ENCODE assay signal across 26 cellular contexts in genomic region chr9:87659534-87660419, GRCh38.
DNase-seq lines count a peak whose midpoint lies in the region; ATAC-seq, FAIRE-seq and TF ChIP-seq lines count a peak whose summit lies in the region.
"Had no signal": no experiment of that assay in that cellular context is flagged by ENCODE, and none has a peak within 500 bp of the region (broad histone marks: within the 10 kb centered on the region; RNA-seq: fewer than 3 reads in every experiment).

No MANE protein-coding gene starts in this region.

- peak overlapping the region; percentile 22 for H3K27ac Mint-ChIP-seq in chondrocyte (ENCODE audit: unreplicated experiment)
- no peak overlapping the region for H3K27ac Mint-ChIP-seq in naive thymus-derived CD4-positive, alpha-beta T cell
- H3K27ac Mint-ChIP-seq in progenitor cell of endocrine pancreas, result peak overlapping the region; percentile 77
- no peak overlapping the region for H3K27ac Mint-ChIP-seq in Caco-2 (ENCODE audit: unreplicated experiment)
- H3K27ac Mint-ChIP-seq: CD8-positive, alpha-beta memory T cell; GM23338; HFFc6 had no signal

- H3K4me1 Mint-ChIP-seq in chondrocyte (ENCODE audit: low read depth) (peaks cover 56% of the 10 kb centered on the region), progenitor cell of endocrine pancreas (ENCODE audit: low read depth) (peaks cover 4% of the 10 kb centered on the region), Caco-2 (ENCODE audit: low read depth, unreplicated experiment) (peaks cover 9% of the 10 kb centered on the region)
- peaks cover 0 to 6% (median 0%) of the 10 kb centered on the region in 7 donors for H3K4me1 Mint-ChIP-seq in naive thymus-derived CD4-positive, alpha-beta T cell
- H3K4me1 Mint-ChIP-seq: CD8-positive, alpha-beta memory T cell had no signal

- H3K27me3 Mint-ChIP-seq in chondrocyte (ENCODE audit: low read depth), result no peaks in the 10 kb centered on the region
- peaks cover 0 to 23% (median 2%) of the 10 kb centered on the region in 5 donors for H3K27me3 Mint-ChIP-seq in naive thymus-derived CD4-positive, alpha-beta T cell
- H3K27me3 Mint-ChIP-seq in progenitor cell of endocrine pancreas, result no peaks in the 10 kb centered on the region
- H3K27me3 Mint-ChIP-seq in Caco-2 (ENCODE audit: insufficient read depth, unreplicated experiment), result no peaks in the 10 kb centered on the region

- H3K4me3 ChIP-seq in naive thymus-derived CD4-positive, alpha-beta T cell (ENCODE audit: low read length), result no peak overlapping the region
- H3K4me3 ChIP-seq in Caco-2 (ENCODE audit: low read depth, low read length), result no peak overlapping the region
- H3K4me3 ChIP-seq: GM23338, HAP-1, Peyer's patch had no signal

- no peaks in the 10 kb centered on the region for H3K36me3 ChIP-seq in naive thymus-derived CD4-positive, alpha-beta T cell (ENCODE audit: control insufficient read depth in 2 of 3, insufficient read depth in 3 of 3, low read length in 3 of 3)
- H3K36me3 ChIP-seq in Caco-2 (ENCODE audit: control insufficient read depth, insufficient read depth, low read length), result no peaks in the 10 kb centered on the region; the same call in 1 of the 2 replicates
- H3K36me3 ChIP-seq: BE2C, HAP-1 had no signal

- intact Hi-C loops in cardiac septum (cut with DNase I), result no loop called here
- intact Hi-C loops in left cardiac atrium (cut with DNase I), result loop anchor here in 1 of 2 donors (10.0 kb wide), 1 partner anchor 1225 kb away; no protein-coding TSS in a partner anchor
- intact Hi-C loops in naive thymus-derived CD4-positive, alpha-beta T cell (cut with micrococcal nuclease), result loop anchor here in 1 of 2 donors (10.0 kb wide), 1 partner anchor 1245 kb away; no protein-coding TSS in a partner anchor
- intact Hi-C loops in Caco-2 (cut with micrococcal nuclease; ENCODE audit: unreplicated experiment), result loop anchor here (10.0 kb wide), 1 partner anchor 85 kb away; no protein-coding TSS in a partner anchor

- H3K9me3 Mint-ChIP-seq in chondrocyte (ENCODE audit: low read depth) (no peaks in the 10 kb centered on the region), progenitor cell of endocrine pancreas (ENCODE audit: low read depth) (no peaks in the 10 kb centered on the region), Caco-2 (ENCODE audit: unreplicated experiment) (no peaks in the 10 kb centered on the region)
- no peaks in the 10 kb centered on the region for H3K9me3 Mint-ChIP-seq in naive thymus-derived CD4-positive, alpha-beta T cell
- H3K9me3 Mint-ChIP-seq: HFFc6 had no signal

- peaks cover 24% of the 10 kb centered on the region for H3K36me3 Mint-ChIP-seq in chondrocyte (ENCODE audit: low read depth)
- H3K36me3 Mint-ChIP-seq in naive thymus-derived CD4-positive, alpha-beta T cell, result no peaks in the 10 kb centered on the region
- peaks cover 54% of the 10 kb centered on the region for H3K36me3 Mint-ChIP-seq in progenitor cell of endocrine pancreas (ENCODE audit: insufficient read depth)
- peaks cover 45% of the 10 kb centered on the region for H3K36me3 Mint-ChIP-seq in Caco-2 (ENCODE audit: insufficient read depth, unreplicated experiment)
- H3K36me3 Mint-ChIP-seq: CD8-positive, alpha-beta memory T cell had no signal

- H3K27ac ChIP-seq in naive thymus-derived CD4-positive, alpha-beta T cell (ENCODE audit: low read depth, low read length), result no peak overlapping the region
- H3K27ac ChIP-seq: 22Rv1, KMS-11, Peyer's patch had no signal

- DNase-seq in cardiac septum (ENCODE audit: low spot score) (peak; percentile 68), left cardiac atrium (no peak), chondrocyte (ENCODE audit: low spot score) (peak; percentile 87), progenitor cell of endocrine pancreas (ENCODE audit: low spot score, unreplicated experiment) (no peak), Caco-2 (no peak), HTR-8/SVneo (ENCODE audit: insufficient read length, low spot score) (no peak)
- no peak for DNase-seq in naive thymus-derived CD4-positive, alpha-beta T cell
- DNase-seq: BE2C; CD8-positive, alpha-beta memory T cell; HFFc6; IMR-90; NCI-H1048; NCI-H1417; NCI-H1694; NCI-H2029 treated with DMSO at 0.1 percent for 48 hours; NCI-H446 treated with DMSO at 0.1 percent for 48 hours; NCI-H526 treated with DMSO at 0.1 percent for 48 hours; Peyer's patch; SHP77 treated with DMSO at 0.1 percent for 48 hours had no signal

- H3K4me1 ChIP-seq in naive thymus-derived CD4-positive, alpha-beta T cell (ENCODE audit: control insufficient read depth in 2 of 2, insufficient read depth in 2 of 2, low read length in 2 of 2), result no peaks in the 10 kb centered on the region
- H3K4me1 ChIP-seq in Caco-2, result no peaks in the 10 kb centered on the region
- H3K4me1 ChIP-seq: BE2C, HAP-1, Peyer's patch had no signal

- ATAC-seq in left cardiac atrium, result no peak
- peak; percentile 6 for ATAC-seq in naive thymus-derived CD4-positive, alpha-beta T cell
- ATAC-seq in GM18867 (IDR thresholded peaks at IDR 0.05; ENCODE audit: unreplicated experiment), result no peak
- ATAC-seq: GM23338 had no signal

- no TSS peak for BruUV-seq in Caco-2 (replicated peaks; lab: Mats Ljungman, UMichigan)

- H3K27me3 ChIP-seq in naive thymus-derived CD4-positive, alpha-beta T cell (ENCODE audit: control insufficient read depth in 2 of 2, insufficient read depth in 2 of 2, low read length in 2 of 2), result no peaks in the 10 kb centered on the region
- H3K27me3 ChIP-seq in Caco-2 (replicated peaks; ENCODE audit: control insufficient read depth, insufficient read depth, low read length), result no peaks in the 10 kb centered on the region
- H3K27me3 ChIP-seq: BE2C, Peyer's patch had no signal

- H3K9me3 ChIP-seq in naive thymus-derived CD4-positive, alpha-beta T cell (ENCODE audit: control insufficient read depth in 2 of 3, low read length in 3 of 3), result no peaks in the 10 kb centered on the region
- no peaks in the 10 kb centered on the region for H3K9me3 ChIP-seq in Caco-2
- H3K9me3 ChIP-seq: BE2C, HAP-1, Peyer's patch had no signal

- no peak for FAIRE-seq in HTR-8/SVneo (lab: Jason Lieb, UNC)
- FAIRE-seq: GM18507 had no signal

- no peak for TF ChIP-seq CTCF in chondrocyte (IDR thresholded peaks at IDR 0.05)
- no peak for TF ChIP-seq CTCF in progenitor cell of endocrine pancreas (IDR thresholded peaks at IDR 0.05; ENCODE audit: unreplicated experiment)
- TF ChIP-seq CTCF in Caco-2 (IDR thresholded peaks at IDR 0.05; ENCODE audit: insufficient read depth in 1 of 2, low read depth in 1 of 2, low read length in 1 of 2, severe bottlenecking in 1 of 2, unreplicated experiment in 1 of 2), result no peak

- POLR2A ChIA-PET in naive thymus-derived CD4-positive, alpha-beta T cell (lab: Charles Lee), result no interaction called here
- POLR2A ChIA-PET in Caco-2 (lab: Charles Lee), result no interaction called here

- CTCF ChIA-PET in naive thymus-derived CD4-positive, alpha-beta T cell (lab: Charles Lee), result no interaction called here
- CTCF ChIA-PET in Caco-2 (lab: Charles Lee), result no interaction called here

- H3K4me3 Mint-ChIP-seq in chondrocyte (ENCODE audit: unreplicated experiment), result no peak overlapping the region
- H3K4me3 Mint-ChIP-seq in naive thymus-derived CD4-positive, alpha-beta T cell, result no peak overlapping the region
- H3K4me3 Mint-ChIP-seq in progenitor cell of endocrine pancreas (ENCODE audit: low read depth), result no peak overlapping the region
- no peak overlapping the region for H3K4me3 Mint-ChIP-seq in Caco-2 (ENCODE audit: unreplicated experiment)
- H3K4me3 Mint-ChIP-seq: CD14-positive monocyte; CD8-positive, alpha-beta memory T cell; GM23338; HFFc6 had no signal

Comparison
In these comparisons a context has a peak if more than half of its experiments do, and no peak if none do; other contexts are left out.
1. DNase-seq: peak in cardiac septum (single experiment) and chondrocyte (single experiment); none in left cardiac atrium (single experiment), naive thymus-derived CD4-positive, alpha-beta T cell (0 of 9), progenitor cell of endocrine pancreas (single experiment), Caco-2 (0 of 2) and HTR-8/SVneo (single experiment).
2. H3K27ac Mint-ChIP-seq: peak in chondrocyte (single experiment) and progenitor cell of endocrine pancreas (single experiment); none in naive thymus-derived CD4-positive, alpha-beta T cell (0 of 9) and Caco-2 (single experiment).